Comparison of ENCODE assay signal across 9 cellular contexts in genomic region chr7:34165927-34166550, GRCh38.
A peak's percentile ranks its signal among the peaks of the same experiment; 100 is the strongest.
DNase-seq lines count a peak whose midpoint lies in the region; ATAC-seq lines count a peak whose summit lies in the region.
"Had no signal": no experiment of that assay in that cellular context is flagged by ENCODE, and none has a peak within 500 bp of the region (broad histone marks: within the 10 kb centered on the region; RNA-seq: fewer than 3 reads in every experiment).

No MANE protein-coding gene starts in this region.

- DNase-seq in EH (ENCODE audit: low read depth) (peak; percentile 65), KBM-7 (peak; percentile 9), adipocyte (ENCODE audit: low read depth) (peak; percentile 71), left kidney (ENCODE audit: low read depth, low spot score) (peak; percentile 40)
- DNase-seq in CD4-positive, alpha-beta memory T cell = no peak
- DNase-seq: left cardiac atrium had no signal

- peaks cover 4% of the 10 kb centered on the region for H3K4me1 ChIP-seq in adipocyte (ENCODE audit: control insufficient read depth, insufficient read depth, low read length)
- no peaks in the 10 kb centered on the region for H3K4me1 ChIP-seq in CD4-positive, alpha-beta memory T cell (ENCODE audit: insufficient read depth, low read length)

- CTCF ChIA-PET in CD4-positive, alpha-beta memory T cell (lab: Charles Lee; ENCODE audit: partially characterized antibody) = no interaction called here

- no peak overlapping the region for H3K9ac ChIP-seq in adipocyte (ENCODE audit: low read length)

- no peaks in the 10 kb centered on the region for H3K36me3 Mint-ChIP-seq in CD4-positive, alpha-beta memory T cell

- POLR2A ChIA-PET in CD4-positive, alpha-beta memory T cell (lab: Charles Lee; ENCODE audit: partially characterized antibody) = no interaction called here

- H3K9me3 ChIP-seq in adipocyte (ENCODE audit: control insufficient read depth, low read length) = no peaks in the 10 kb centered on the region
- no peaks in the 10 kb centered on the region for H3K9me3 ChIP-seq in CD4-positive, alpha-beta memory T cell (ENCODE audit: control insufficient read depth in 1 of 2, low read length in 2 of 2)

- H3K4me1 Mint-ChIP-seq in CD4-positive, alpha-beta memory T cell = no peaks in the 10 kb centered on the region

- peaks cover 0 to 14% (median 2%) of the 10 kb centered on the region in 8 donors for H3K9me3 Mint-ChIP-seq in CD4-positive, alpha-beta memory T cell

- ATAC-seq in GM18520 (IDR thresholded peaks at IDR 0.05; ENCODE audit: unreplicated experiment) = no peak
- no peak for ATAC-seq in HG03135 (IDR thresholded peaks at IDR 0.05; ENCODE audit: unreplicated experiment)
- ATAC-seq in HG03439 (IDR thresholded peaks at IDR 0.05; ENCODE audit: unreplicated experiment) = no peak

- no peak overlapping the region for H3K4me3 ChIP-seq in adipocyte (ENCODE audit: low read length)
- no peak overlapping the region for H3K4me3 ChIP-seq in CD4-positive, alpha-beta memory T cell (ENCODE audit: low read length in 2 of 2)

- no peaks in the 10 kb centered on the region for H3K27me3 Mint-ChIP-seq in CD4-positive, alpha-beta memory T cell

- H3K27me3 ChIP-seq in adipocyte (replicated peaks; ENCODE audit: control insufficient read depth, insufficient read depth, low read length) = no peaks in the 10 kb centered on the region
- no peaks in the 10 kb centered on the region for H3K27me3 ChIP-seq in CD4-positive, alpha-beta memory T cell (ENCODE audit: insufficient read depth, low read length)

- intact Hi-C loops in CD4-positive, alpha-beta memory T cell (cut with micrococcal nuclease) = no loop called here

- in situ Hi-C loops in KBM-7 (cut with MboI; ENCODE audit: low pct_unique_long_range_greater_than_20kb, low sequenced_read_pairs) = no loop called here

- H3K36me3 ChIP-seq in adipocyte (ENCODE audit: control insufficient read depth, insufficient read depth, low read length, severe bottlenecking) = no peaks in the 10 kb centered on the region
- no peaks in the 10 kb centered on the region for H3K36me3 ChIP-seq in CD4-positive, alpha-beta memory T cell (ENCODE audit: insufficient read depth, low read length)

- H3K27ac Mint-ChIP-seq in CD4-positive, alpha-beta memory T cell = no peak overlapping the region

- no peak overlapping the region for H3K4me3 Mint-ChIP-seq in CD4-positive, alpha-beta memory T cell

- no peak overlapping the region for H3K27ac ChIP-seq in CD4-positive, alpha-beta memory T cell (ENCODE audit: low read depth, low read length)

Comparison
In these comparisons a context has a peak if more than half of its experiments do, and no peak if none do; other contexts are left out.
1. DNase-seq: peak in EH (single experiment), KBM-7 (single experiment), adipocyte (single experiment) and left kidney (single experiment); none in CD4-positive, alpha-beta memory T cell (0 of 5).